ENCODE assay signal across 18 cellular contexts in genomic region chr11:78400116-78400515, GRCh38.
"Had no signal": no experiment of that assay in that cellular context is flagged by ENCODE, and none has a peak within 500 bp of the region (broad histone marks: within the 10 kb centered on the region; RNA-seq: fewer than 3 reads in every experiment).

No MANE protein-coding gene starts in this region.

- H3K4me3 ChIP-seq: cardiac muscle cell, esophagus squamous epithelium, lower lobe of right lung, suprapubic skin, transverse colon had no signal

- ATAC-seq: activated CD4-positive, CD25-positive, alpha-beta regulatory T cell treated with anti-CD3 and anti-CD28 coated beads, Interleukin-2, amount 50 U/mL, for 24 hours; lower lobe of right lung; stimulated activated naive CD8-positive, alpha-beta T cell treated with anti-CD3 and anti-CD28 coated beads, Interleukin-15, amount 100 ng/mL, for 72 hours had no signal

- H3K9me3 Mint-ChIP-seq: dendritic cell treated with granulocyte-macrophage colony-stimulating factor and Interleukin-4, amounts not matched to agents 40 ng/mL and 50 ng/mL, for 4 days; stimulated activated naive CD8-positive, alpha-beta T cell treated with anti-CD3 and anti-CD28 coated beads, Interleukin-15, amount 100 ng/mL, for 72 hours had no signal

- H3K27me3 Mint-ChIP-seq: activated naive CD8-positive, alpha-beta T cell; dendritic cell treated with granulocyte-macrophage colony-stimulating factor and Interleukin-4, amounts not matched to agents 40 ng/mL and 50 ng/mL, for 4 days; progenitor cell of endocrine pancreas; stimulated activated naive CD8-positive, alpha-beta T cell treated with anti-CD3 and anti-CD28 coated beads, Interleukin-15, amount 100 ng/mL, for 72 hours had no signal

- H3K27ac Mint-ChIP-seq: activated naive CD8-positive, alpha-beta T cell; dendritic cell treated with granulocyte-macrophage colony-stimulating factor and Interleukin-4, amounts not matched to agents 40 ng/mL and 50 ng/mL, for 4 days; progenitor cell of endocrine pancreas; stimulated activated naive CD8-positive, alpha-beta T cell treated with anti-CD3 and anti-CD28 coated beads, Interleukin-15, amount 100 ng/mL, for 72 hours had no signal

- DNase-seq: activated CD4-positive, alpha-beta T cell treated with anti-CD3 and anti-CD28 coated beads, Interleukin-2, amount 50 U/mL, for 1 hour; activated CD8-positive, alpha-beta memory T cell treated with anti-CD3 and anti-CD28 coated beads for 24 hours; activated gamma-delta T cell; effector CD8-positive, alpha-beta T cell; esophagus squamous epithelium; left cardiac atrium; lower lobe of right lung; stimulated activated CD4-positive, alpha-beta T cell treated with anti-CD3 and anti-CD28 coated beads, Interleukin-2, amount 100 ng/mL, for 48 hours; stimulated activated naive CD8-positive, alpha-beta T cell treated with anti-CD3 and anti-CD28 coated beads, Interleukin-15, amount 100 ng/mL, for 72 hours; transverse colon had no signal

- FAIRE-seq: endothelial cell of umbilical vein, islet of Langerhans had no signal

- H3K36me3 Mint-ChIP-seq: activated naive CD8-positive, alpha-beta T cell had no signal

- H3K4me3 Mint-ChIP-seq: activated naive CD8-positive, alpha-beta T cell; dendritic cell treated with granulocyte-macrophage colony-stimulating factor and Interleukin-4, amounts not matched to agents 40 ng/mL and 50 ng/mL, for 4 days; stimulated activated naive CD8-positive, alpha-beta T cell treated with anti-CD3 and anti-CD28 coated beads, Interleukin-15, amount 100 ng/mL, for 72 hours had no signal
